ENCODE assay signal across 1 cellular context in genomic region chr20:62820208-62820961, GRCh38.
TF ChIP-seq lines count a peak whose summit lies in the region.

No MANE protein-coding gene starts in this region.

TF ChIP-seq in HCT116, 20 proteins besides CTCF, POLR2A, EP300 and RAD21 (continued from another document):
- no peak for TF ChIP-seq REST (IDR thresholded peaks at IDR 0.05; ENCODE audit: low read depth)
- TF ChIP-seq EZH2 (IDR thresholded peaks at IDR 0.05): no peak
- TF ChIP-seq SP1 (IDR thresholded peaks at IDR 0.05; ENCODE audit: low read depth): no peak
- TF ChIP-seq ZBTB33 (IDR thresholded peaks at IDR 0.05; ENCODE audit: extremely low read depth, insufficient replicate concordance, low read length): no peak
- no peak for TF ChIP-seq FOSL1 (IDR thresholded peaks at IDR 0.05; ENCODE audit: low read depth)
